8 cellular contexts compared by ENCODE assay signal in the genomic region with DNA sequence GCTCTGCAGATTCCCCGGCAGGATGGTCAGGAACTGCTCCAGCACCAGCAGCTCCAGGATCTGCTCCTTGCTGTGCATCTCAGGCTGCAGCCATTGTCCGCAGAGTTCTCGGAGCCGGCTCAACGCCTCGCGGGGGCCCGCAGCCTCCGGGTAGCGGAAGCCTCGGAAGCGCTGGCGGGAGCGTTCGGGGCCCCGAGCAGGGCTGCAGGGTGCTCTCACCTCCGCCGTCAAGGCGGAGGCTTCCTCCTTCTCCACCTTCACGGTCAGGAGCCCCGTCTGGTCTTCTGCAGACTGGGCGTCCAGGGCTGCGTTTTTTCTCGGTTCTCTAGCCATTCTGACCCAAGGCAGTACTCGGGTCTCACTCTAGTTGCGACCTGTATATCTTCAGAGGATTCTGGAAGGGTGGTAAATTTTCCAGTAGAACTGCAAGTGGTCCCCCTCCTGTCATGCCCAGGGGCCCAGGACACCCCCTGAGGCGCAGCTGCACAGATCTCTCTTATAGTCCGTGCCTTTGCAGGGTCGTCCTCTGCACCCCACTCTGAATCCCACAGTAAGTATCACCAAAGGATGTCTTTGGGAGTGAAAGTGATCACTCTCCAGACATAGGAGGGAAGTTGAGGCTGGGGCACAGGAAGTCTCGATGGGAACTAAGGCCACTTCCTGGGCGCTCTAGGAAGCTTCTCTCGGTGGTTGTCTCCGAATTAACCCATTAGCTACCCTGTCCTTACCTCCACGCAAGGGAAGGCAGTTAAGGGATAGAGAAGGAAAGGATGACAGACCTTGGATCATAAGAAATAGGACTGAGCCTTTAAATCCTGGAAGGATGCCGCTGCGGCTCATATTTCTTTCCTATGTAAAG. TPM values are rescaled to one million over a fixed set of nuclear protein-coding genes. Genes with fewer than 3 reads are reported as not detected.
DNase-seq lines count a peak whose midpoint lies in the region; ATAC-seq and TF ChIP-seq lines count a peak whose summit lies in the region.

Gene ZKSCAN4, minus strand, starts transcription at position 622 of the 859 bp plus-strand sequence. Its CDS starts 289 bp downstream, at position 333.

- peak within 1 kb of the TSS; percentile 70 for H3K9ac ChIP-seq in neural progenitor cell

- H4K20me1 ChIP-seq in neural progenitor cell (ENCODE audit: low read depth) = no peaks in the 10 kb centered on the region

- TF ChIP-seq EP300 in stomach (IDR thresholded peaks at IDR 0.05) = no peak

- no peaks in the 10 kb centered on the region for H3K9me3 Mint-ChIP-seq in neural progenitor cell

- DNase-seq in DMS153 treated with DMSO at 0.1 percent for 48 hours (lab: John Stamatoyannopoulos, UW; ENCODE audit: unreplicated experiment) = peak; percentile 75
- peak; percentile 93 for DNase-seq in M059J (ENCODE audit: low read depth)
- DNase-seq in SHP77 (lab: John Stamatoyannopoulos, UW) = peak; percentile 80 to 81
- peak; percentile 90 for DNase-seq in activated effector memory CD4-positive, alpha-beta T cell treated with anti-CD3 and anti-CD28 coated beads, Interleukin-2, amount 50 U/mL, for 16 hours
- peak; percentile 82 for DNase-seq in foreskin melanocyte
- DNase-seq in neural progenitor cell (ENCODE audit: low spot score) = peak; percentile 88
- peak; percentile 73 for DNase-seq in stomach

- H3K9me3 ChIP-seq in neural progenitor cell (ENCODE audit: low read depth) = no peaks in the 10 kb centered on the region
- H3K9me3 ChIP-seq in stomach = no peaks in the 10 kb centered on the region

- TF ChIP-seq CTCF in neural progenitor cell (IDR thresholded peaks at IDR 0.05) = no peak
- no peak for TF ChIP-seq CTCF in stomach (IDR thresholded peaks at IDR 0.05)

- peaks cover 8% of the 10 kb centered on the region for H3K4me1 ChIP-seq in neural progenitor cell
- H3K4me1 ChIP-seq in stomach = peaks cover 4 to 29% (median 21%) of the 10 kb centered on the region in 4 donors

- peak within 1 kb of the TSS; percentile 96 for H3K27ac Mint-ChIP-seq in neural progenitor cell

- no peaks in the 10 kb centered on the region for H3K27me3 Mint-ChIP-seq in neural progenitor cell (ENCODE audit: insufficient read depth, low read depth)

- H3K79me2 ChIP-seq in neural progenitor cell (ENCODE audit: low read depth) = peaks cover 24% of the 10 kb centered on the region

- peak within 1 kb of the TSS; percentile 69 for H2AFZ ChIP-seq in neural progenitor cell (replicated peaks)

- H3K36me3 ChIP-seq in neural progenitor cell = peaks cover 3% of the 10 kb centered on the region
- H3K36me3 ChIP-seq in stomach = peaks cover 6 to 27% (median 20%) of the 10 kb centered on the region in 4 donors

- intact Hi-C loops in stomach (cut with DNase I; ENCODE audit: low total_unique reads) = no loop called here

- H3K4me3 ChIP-seq in neural progenitor cell (peak within 1 kb of the TSS; percentile 68), stomach (peak within 1 kb of the TSS; percentile 68 to 98 (median 90))

- H3K27me3 ChIP-seq in neural progenitor cell = peaks cover 6% of the 10 kb centered on the region
- peaks cover 0 to 18% (median 0%) of the 10 kb centered on the region in 3 donors for H3K27me3 ChIP-seq in stomach

- WGBS in stomach, 5 donors = 0 to 1% (median 0%) methylated on average over 34 to 35 of the region's 36 CpGs

- ATAC-seq in GM21723 (IDR thresholded peaks at IDR 0.05; ENCODE audit: unreplicated experiment) = peak; percentile 86

- peak within 1 kb of the TSS; percentile 98 for H3K4me3 Mint-ChIP-seq in neural progenitor cell

- TF ChIP-seq POLR2A in stomach (IDR thresholded peaks at IDR 0.05) = no peak

- H3K27ac ChIP-seq in neural progenitor cell = no peak within 1 kb of the TSS
- H3K27ac ChIP-seq in stomach = peak within 1 kb of the TSS in 4 of 5 donors; percentile 30 to 74 (median 56)

- peaks cover 3% of the 10 kb centered on the region for H3K36me3 Mint-ChIP-seq in neural progenitor cell

- no peaks in the 10 kb centered on the region for H3F3A ChIP-seq in neural progenitor cell (ENCODE audit: low read depth)

- H3K4me2 ChIP-seq in neural progenitor cell = peak within 1 kb of the TSS; percentile 80

- peaks cover 11% of the 10 kb centered on the region for H3K4me1 Mint-ChIP-seq in neural progenitor cell

RNA-seq across cellular contexts. Expression of gene ZKSCAN4, which starts in this region (rescaled TPM):
- 3.7 and 11.5 TPM in 2 replicates for total RNA-seq in M059J (2014; rRNA removed; shearing (Covaris generic))
- total RNA-seq in neural progenitor cell (ENCODE audit: low replicate concordance) (5.9 and 9.8 TPM in 2 replicates), stomach (1 to 10 TPM in 4 of 5 donors, under 1 TPM in 1; under 0.01 to 6.4 (median 2.0) TPM)
- polyA plus RNA-seq in stomach = 1 to 10 TPM; 1.8 to 3.8 (median 2.6) TPM
